In the genomic region with DNA sequence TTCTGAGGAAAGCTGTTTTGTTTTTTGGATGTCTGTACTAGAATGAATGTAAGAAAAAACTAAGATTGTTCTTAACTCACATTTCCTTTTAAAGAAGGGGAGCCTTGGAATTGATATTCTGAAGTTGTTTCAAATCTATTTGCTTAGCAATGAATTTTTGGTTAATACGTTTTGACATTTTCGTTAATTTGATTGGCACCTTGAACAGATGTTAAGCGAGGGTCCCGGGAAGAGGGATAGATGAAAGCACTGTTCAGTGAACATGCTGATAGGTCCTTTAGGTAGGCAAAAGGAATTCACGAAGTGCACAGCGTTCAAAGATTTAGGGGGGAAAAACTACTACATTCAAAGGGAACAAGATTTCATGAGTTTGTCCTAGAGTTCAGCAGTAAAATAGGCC, we compare ENCODE assay signal across 9 cellular contexts. TPM values are rescaled to one million over a fixed set of nuclear protein-coding genes. Genes with fewer than 3 reads are reported as not detected.
A peak's percentile ranks its signal among the peaks of the same experiment; 100 is the strongest.
DNase-seq lines count a peak whose midpoint lies in the region; ATAC-seq and TF ChIP-seq lines count a peak whose summit lies in the region.
"Had no signal": no experiment of that assay in that cellular context is flagged by ENCODE, and none has a peak within 500 bp of the region (broad histone marks: within the 10 kb centered on the region; RNA-seq: fewer than 3 reads in every experiment).

No MANE protein-coding gene starts in this region.

- no peaks in the 10 kb centered on the region for H3K27me3 Mint-ChIP-seq in activated T-cell treated with anti-CD3 and anti-CD28 coated beads, Interleukin-2, amount 50 U/mL, for 24 hours
- H3K27me3 Mint-ChIP-seq in activated CD4-positive, alpha-beta memory T cell treated with anti-CD3 and anti-CD28 coated beads, Interleukin-2, amount 10 ng/mL, durations not matched to agents 7 days and 5 days, result no peaks in the 10 kb centered on the region
- no peaks in the 10 kb centered on the region for H3K27me3 Mint-ChIP-seq in stimulated activated memory B cell treated with anti-CD40 and anti-IgM and Interleukin-4, amounts not matched to agents 10 μg/mL and 1 μg/mL and 100 μg/mL, for 72 hours

- POLR2A ChIA-PET in activated CD4-positive, alpha-beta memory T cell treated with anti-CD3 and anti-CD28 coated beads, Interleukin-2, amount 10 ng/mL, durations not matched to agents 7 days and 5 days (lab: Charles Lee), result no interaction called here

- H3K4me3 Mint-ChIP-seq in activated T-cell treated with anti-CD3 and anti-CD28 coated beads, Interleukin-2, amount 50 U/mL, for 24 hours, result peak overlapping the region; percentile 97
- H3K4me3 Mint-ChIP-seq in activated CD4-positive, alpha-beta memory T cell treated with anti-CD3 and anti-CD28 coated beads, Interleukin-2, amount 10 ng/mL, durations not matched to agents 7 days and 5 days, result peak overlapping the region; percentile 92
- H3K4me3 Mint-ChIP-seq in stimulated activated memory B cell treated with anti-CD40 and anti-IgM and Interleukin-4, amounts not matched to agents 10 μg/mL and 1 μg/mL and 100 μg/mL, for 72 hours, result peak overlapping the region; percentile 97

- DNase-seq in activated T-cell treated with anti-CD3 and anti-CD28 coated beads, Interleukin-2, amount 50 U/mL, for 24 hours, result no peak
- DNase-seq in activated T-cell treated with anti-CD3 and anti-CD28 coated beads, Interleukin-2, amount 50 U/mL, for 48 hours, result no peak
- no peak for DNase-seq in activated CD4-positive, alpha-beta memory T cell treated with anti-CD3 and anti-CD28 coated beads, Interleukin-2, amount 10 ng/mL, durations not matched to agents 7 days and 5 days
- DNase-seq in foreskin fibroblast (no peak), NCI-H69 (lab: John Stamatoyannopoulos, UW) (no peak), iPS-NIHi11 (ENCODE audit: low spot score) (no peak)
- DNase-seq: central memory CD4-positive, alpha-beta T cell had no signal

- peaks cover 65% of the 10 kb centered on the region for H3K4me1 Mint-ChIP-seq in activated T-cell treated with anti-CD3 and anti-CD28 coated beads, Interleukin-2, amount 50 U/mL, for 24 hours (ENCODE audit: low read depth)
- H3K4me1 Mint-ChIP-seq in activated CD4-positive, alpha-beta memory T cell treated with anti-CD3 and anti-CD28 coated beads, Interleukin-2, amount 10 ng/mL, durations not matched to agents 7 days and 5 days, result peaks cover 54% of the 10 kb centered on the region
- H3K4me1 Mint-ChIP-seq in stimulated activated memory B cell treated with anti-CD40 and anti-IgM and Interleukin-4, amounts not matched to agents 10 μg/mL and 1 μg/mL and 100 μg/mL, for 72 hours, result peaks cover 47% of the 10 kb centered on the region

- peaks cover 78% of the 10 kb centered on the region for H3K36me3 Mint-ChIP-seq in activated T-cell treated with anti-CD3 and anti-CD28 coated beads, Interleukin-2, amount 50 U/mL, for 24 hours (ENCODE audit: low read depth)
- peaks cover 48% of the 10 kb centered on the region for H3K36me3 Mint-ChIP-seq in activated CD4-positive, alpha-beta memory T cell treated with anti-CD3 and anti-CD28 coated beads, Interleukin-2, amount 10 ng/mL, durations not matched to agents 7 days and 5 days (ENCODE audit: low read depth)
- peaks cover 27% of the 10 kb centered on the region for H3K36me3 Mint-ChIP-seq in stimulated activated memory B cell treated with anti-CD40 and anti-IgM and Interleukin-4, amounts not matched to agents 10 μg/mL and 1 μg/mL and 100 μg/mL, for 72 hours

- no peak for ATAC-seq in stimulated activated memory B cell treated with anti-CD40 and anti-IgM and Interleukin-4, amounts not matched to agents 10 μg/mL and 1 μg/mL and 100 μg/mL, for 72 hours
- ATAC-seq in GM19397 (IDR thresholded peaks at IDR 0.05; ENCODE audit: unreplicated experiment), result no peak

- no peaks in the 10 kb centered on the region for H3K9me3 Mint-ChIP-seq in activated T-cell treated with anti-CD3 and anti-CD28 coated beads, Interleukin-2, amount 50 U/mL, for 24 hours
- H3K9me3 Mint-ChIP-seq in activated CD4-positive, alpha-beta memory T cell treated with anti-CD3 and anti-CD28 coated beads, Interleukin-2, amount 10 ng/mL, durations not matched to agents 7 days and 5 days, result peaks cover 2% of the 10 kb centered on the region
- peaks cover 4% of the 10 kb centered on the region for H3K9me3 Mint-ChIP-seq in stimulated activated memory B cell treated with anti-CD40 and anti-IgM and Interleukin-4, amounts not matched to agents 10 μg/mL and 1 μg/mL and 100 μg/mL, for 72 hours

- H3K27ac Mint-ChIP-seq in activated T-cell treated with anti-CD3 and anti-CD28 coated beads, Interleukin-2, amount 50 U/mL, for 24 hours, result peak overlapping the region; percentile 100
- H3K27ac Mint-ChIP-seq in activated CD4-positive, alpha-beta memory T cell treated with anti-CD3 and anti-CD28 coated beads, Interleukin-2, amount 10 ng/mL, durations not matched to agents 7 days and 5 days, result no peak overlapping the region
- peak overlapping the region; percentile 99 for H3K27ac Mint-ChIP-seq in stimulated activated memory B cell treated with anti-CD40 and anti-IgM and Interleukin-4, amounts not matched to agents 10 μg/mL and 1 μg/mL and 100 μg/mL, for 72 hours

- CTCF ChIA-PET in activated CD4-positive, alpha-beta memory T cell treated with anti-CD3 and anti-CD28 coated beads, Interleukin-2, amount 10 ng/mL, durations not matched to agents 7 days and 5 days (lab: Charles Lee), result interaction anchor here (1.3 kb wide), 1 partner anchor 60 kb away, joined by 3 read pairs; no protein-coding TSS in a partner anchor

- H3K4me3 ChIP-seq in foreskin fibroblast (ENCODE audit: low read depth in 1 of 2, low read length in 2 of 2), result peak overlapping the region; percentile 83 to 97

- TF ChIP-seq CTCF in foreskin fibroblast (IDR thresholded peaks at IDR 0.05; ENCODE audit: low read depth, low read length), result no peak

RNA-seq across cellular contexts. Expression of a gene that starts 1.7 kb away (rescaled TPM):
- total RNA-seq in activated CD4-positive, alpha-beta memory T cell treated with anti-CD3 and anti-CD28 coated beads, Interleukin-2, amount 10 ng/mL, durations not matched to agents 7 days and 5 days, result 10 to 100 TPM; 46.1 to 47.2 TPM

RNA-seq across cellular contexts. Expression of a gene that starts 2.1 kb away (rescaled TPM):
- total RNA-seq in activated CD4-positive, alpha-beta memory T cell treated with anti-CD3 and anti-CD28 coated beads, Interleukin-2, amount 10 ng/mL, durations not matched to agents 7 days and 5 days, result 100 to 1,000 TPM; 281 to 295 TPM
